ENCODE assay signal across 10 cellular contexts in the genomic region with DNA sequence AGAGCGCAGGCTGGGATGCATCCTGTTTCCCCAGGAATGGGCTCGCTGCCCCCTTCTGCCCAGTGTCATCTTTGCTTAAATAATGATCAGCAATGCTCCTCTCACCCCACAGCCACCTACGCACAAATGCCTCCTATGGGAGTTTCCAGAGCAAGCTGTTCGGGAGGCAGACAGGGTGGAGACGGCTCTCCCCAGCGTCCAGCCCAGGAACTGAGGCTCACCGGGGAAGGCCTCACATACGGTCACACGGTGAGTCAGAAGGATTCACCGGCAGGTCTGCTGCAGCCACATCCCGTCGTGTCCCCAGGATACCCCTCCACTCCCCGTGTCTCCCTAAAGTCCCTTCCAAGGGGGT. TPM values are rescaled to one million over a fixed set of nuclear protein-coding genes. Genes with fewer than 3 reads are reported as not detected.
DNase-seq lines count a peak whose midpoint lies in the region; ATAC-seq and TF ChIP-seq lines count a peak whose summit lies in the region.
"Had no signal": no experiment of that assay in that cellular context is flagged by ENCODE, and none has a peak within 500 bp of the region (broad histone marks: within the 10 kb centered on the region; RNA-seq: fewer than 3 reads in every experiment).

No MANE protein-coding gene starts in this region.

- H3K36me3 ChIP-seq in GM23248 (ENCODE audit: low read depth) (no peaks in the 10 kb centered on the region), MM.1S (replicated peaks; ENCODE audit: insufficient read depth, low read length) (no peaks in the 10 kb centered on the region)
- H3K36me3 ChIP-seq: lower lobe of right lung had no signal

- H3K9me3 Mint-ChIP-seq in WTC11 = peaks cover 15% of the 10 kb centered on the region

- H3K27ac ChIP-seq in GM23248 = no peak overlapping the region
- no peak overlapping the region for H3K27ac ChIP-seq in MM.1S (ENCODE audit: low read length)
- H3K27ac ChIP-seq: lower lobe of right lung had no signal

- H3F3A ChIP-seq in GM23248 (ENCODE audit: insufficient read depth) (no peaks in the 10 kb centered on the region), MM.1S (ENCODE audit: insufficient read depth, low read length) (peaks cover 4% of the 10 kb centered on the region; the same call in 1 of the 2 replicates)

- H3K4me2 ChIP-seq in GM23248 (ENCODE audit: unreplicated experiment) (no peak overlapping the region), MM.1S (ENCODE audit: low read depth, low read length) (no peak overlapping the region)

- no peak overlapping the region for H3K27ac Mint-ChIP-seq in WTC11

- peaks cover 33% of the 10 kb centered on the region for H3K4me1 Mint-ChIP-seq in WTC11

- peaks cover 3% of the 10 kb centered on the region for H3K27me3 Mint-ChIP-seq in WTC11 (ENCODE audit: low read depth)

- CTCF ChIA-PET in WTC11 (lab: Charles Lee) = interaction anchor here (0.6 to 4.4 kb wide), 11 partner anchors 8 to 282 kb away, joined by 3 to 23 read pairs (median 5); partner anchors contain the start of gene RUNX3

- H3K9me2 ChIP-seq in GM23248 (ENCODE audit: insufficient read depth) = no peaks in the 10 kb centered on the region
- H3K9me2 ChIP-seq in MM.1S (replicated peaks; ENCODE audit: insufficient read depth, low read length) = no peaks in the 10 kb centered on the region

- POLR2A ChIA-PET in WTC11 (lab: Charles Lee) = no interaction called here

- DNase-seq in A172 (ENCODE audit: low spot score) (peak; percentile 47), GM23248 (peak; percentile 74), WTC11 (ENCODE audit: low spot score) (peak; percentile 52), iPS-NIHi7 (ENCODE audit: extremely low spot score) (peak; percentile 71), MM.1S (no peak)
- DNase-seq in NK-92 treated with Interleukin-12 subunit alpha and Interleukin-12 subunit beta, amount 100 ng/mL, for 24 hours (lab: John Stamatoyannopoulos, UW) = no peak
- no peak for DNase-seq in activated CD4-positive, CD25-positive, alpha-beta regulatory T cell treated with anti-CD3 and anti-CD28 coated beads, Interleukin-2, amount 50 U/mL, for 72 hours
- DNase-seq: DMS53, lower lobe of right lung had no signal

- H3K4me3 Mint-ChIP-seq in WTC11 = no peak overlapping the region

- in situ Hi-C loops in GM23248 (cut with MboI) = no loop called here

- H3K36me3 Mint-ChIP-seq in WTC11 = peaks cover 12% of the 10 kb centered on the region

- no peak for TF ChIP-seq CTCF in WTC11 (IDR thresholded peaks at IDR 0.05)
- no peak for TF ChIP-seq CTCF in MM.1S (IDR thresholded peaks at IDR 0.05; ENCODE audit: low read length)

- 49 to 50% methylated on average over 13 of the region's 13 CpGs for WGBS in GM23248 (ENCODE audit: low coverage in 1 of 2, low lambda C conversion rate in 2 of 2, missing lambda C conversion rate in 2 of 2), 2 experiments

- no peaks in the 10 kb centered on the region for H3K27me3 ChIP-seq in GM23248 (replicated peaks; ENCODE audit: insufficient read depth)
- peaks cover 4% of the 10 kb centered on the region; the same call in 1 of the 2 replicates for H3K27me3 ChIP-seq in MM.1S (replicated peaks; ENCODE audit: insufficient read depth, low read length)

- H2AFZ ChIP-seq in GM23248 (0 out of 2 replicates have a peak overlapping the region, but pooled peaks have one; percentile 29), MM.1S (ENCODE audit: low read length) (no peak overlapping the region)

- no peak overlapping the region for H3K4me3 ChIP-seq in GM23248
- no peak overlapping the region for H3K4me3 ChIP-seq in MM.1S (ENCODE audit: low read length)
- H3K4me3 ChIP-seq: lower lobe of right lung had no signal

- H4K20me1 ChIP-seq in GM23248 (ENCODE audit: insufficient read depth) (no peaks in the 10 kb centered on the region), MM.1S (ENCODE audit: insufficient read depth, low read length) (no peaks in the 10 kb centered on the region)

- H3K79me2 ChIP-seq in GM23248 (ENCODE audit: insufficient read depth) (no peaks in the 10 kb centered on the region), MM.1S (ENCODE audit: low read length) (no peaks in the 10 kb centered on the region)

- H3K9me3 ChIP-seq in GM23248 (ENCODE audit: low read depth) (no peaks in the 10 kb centered on the region), MM.1S (replicated peaks; ENCODE audit: insufficient read depth, low read length) (no peaks in the 10 kb centered on the region; the same call in 1 of the 2 replicates)

- no peak overlapping the region for H3K9ac ChIP-seq in GM23248
- no peak overlapping the region for H3K9ac ChIP-seq in MM.1S (ENCODE audit: low read length)

- H3K4me1 ChIP-seq in GM23248 (ENCODE audit: insufficient read depth) = peaks cover 17% of the 10 kb centered on the region; the same call in 1 of the 2 replicates
- peaks cover 11% of the 10 kb centered on the region for H3K4me1 ChIP-seq in MM.1S (ENCODE audit: low read length)
- H3K4me1 ChIP-seq: lower lobe of right lung had no signal

- ATAC-seq in WTC11 (peak; percentile 72), GM21723 (IDR thresholded peaks at IDR 0.05; ENCODE audit: unreplicated experiment) (no peak)

TF ChIP-seq in WTC11, 78 proteins besides CTCF, POLR2A, EP300 and RAD21 (continues in another document):
- no peak for TF ChIP-seq NFE2L1 (CRISPR knock-in tag; IDR thresholded peaks at IDR 0.05)
- TF ChIP-seq, protein P1, sequence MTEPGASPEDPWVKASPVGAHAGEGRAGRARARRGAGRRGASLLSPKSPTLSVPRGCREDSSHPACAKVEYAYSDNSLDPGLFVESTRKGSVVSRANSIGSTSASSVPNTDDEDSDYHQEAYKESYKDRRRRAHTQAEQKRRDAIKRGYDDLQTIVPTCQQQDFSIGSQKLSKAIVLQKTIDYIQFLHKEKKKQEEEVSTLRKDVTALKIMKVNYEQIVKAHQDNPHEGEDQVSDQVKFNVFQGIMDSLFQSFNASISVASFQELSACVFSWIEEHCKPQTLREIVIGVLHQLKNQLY (CRISPR knock-in tag; IDR thresholded peaks at IDR 0.05) = no peak
- no peak for TF ChIP-seq OVOL2 (CRISPR knock-in tag; IDR thresholded peaks at IDR 0.05; ENCODE audit: borderline replicate concordance)
- TF ChIP-seq FOXK1 (CRISPR knock-in tag; IDR thresholded peaks at IDR 0.05) = no peak
- TF ChIP-seq AR (CRISPR knock-in tag; IDR thresholded peaks at IDR 0.05) = no peak
- TF ChIP-seq ZNF396 (CRISPR knock-in tag; IDR thresholded peaks at IDR 0.05; ENCODE audit: borderline replicate concordance) = no peak
- TF ChIP-seq CREM (CRISPR knock-in tag; IDR thresholded peaks at IDR 0.05) = no peak
- no peak for TF ChIP-seq ETV6 (CRISPR knock-in tag; IDR thresholded peaks at IDR 0.05)
- no peak for TF ChIP-seq ZNF232 (CRISPR knock-in tag; IDR thresholded peaks at IDR 0.05)
- no peak for TF ChIP-seq ZSCAN18 (CRISPR knock-in tag; IDR thresholded peaks at IDR 0.05)
- TF ChIP-seq MXD4 (CRISPR knock-in tag; IDR thresholded peaks at IDR 0.05; ENCODE audit: borderline replicate concordance) = no peak
- no peak for TF ChIP-seq ZNF423 (CRISPR knock-in tag; IDR thresholded peaks at IDR 0.05)
- no peak for TF ChIP-seq EMX1 (CRISPR knock-in tag; IDR thresholded peaks at IDR 0.05)
- TF ChIP-seq NR2C2 (CRISPR knock-in tag; IDR thresholded peaks at IDR 0.05) = no peak
- no peak for TF ChIP-seq ATF1 (CRISPR knock-in tag; IDR thresholded peaks at IDR 0.05)
- TF ChIP-seq, protein P2, sequence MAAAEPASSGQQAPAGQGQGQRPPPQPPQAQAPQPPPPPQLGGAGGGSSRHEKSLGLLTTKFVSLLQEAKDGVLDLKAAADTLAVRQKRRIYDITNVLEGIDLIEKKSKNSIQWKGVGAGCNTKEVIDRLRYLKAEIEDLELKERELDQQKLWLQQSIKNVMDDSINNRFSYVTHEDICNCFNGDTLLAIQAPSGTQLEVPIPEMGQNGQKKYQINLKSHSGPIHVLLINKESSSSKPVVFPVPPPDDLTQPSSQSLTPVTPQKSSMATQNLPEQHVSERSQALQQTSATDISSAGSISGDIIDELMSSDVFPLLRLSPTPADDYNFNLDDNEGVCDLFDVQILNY (CRISPR knock-in tag; IDR thresholded peaks at IDR 0.05) = no peak

RNA-seq across cellular contexts. Expression of gene RUNX3, which starts 40.3 kb away (rescaled TPM):
- not detected in 2 replicates for total RNA-seq in A172 (2014; rRNA removed; shearing (Covaris generic))
- total RNA-seq in GM23248 (2014; rRNA removed; shearing (Covaris generic)) = 0.43 and 2.7 TPM in 2 replicates
- 1.3 and 1.4 TPM in 2 replicates for polyA plus RNA-seq in GM23248 (2016; fragmentation: Nextera tagmentation; extraction: Ambion mirVana)
- total RNA-seq in WTC11 (2021) = 1.5 to 1.8 TPM (median 1.8 TPM) in 3 replicates

Comparison
In these comparisons a context has a peak if more than half of its experiments do, and no peak if none do; other contexts are left out.
1. DNase-seq: peak in A172 (single experiment), GM23248 (single experiment), WTC11 (single experiment) and iPS-NIHi7 (single experiment); none in NK-92 treated with Interleukin-12 subunit alpha and Interleukin-12 subunit beta, amount 100 ng/mL, for 24 hours (single experiment), MM.1S (single experiment) and activated CD4-positive, CD25-positive, alpha-beta regulatory T cell treated with anti-CD3 and anti-CD28 coated beads, Interleukin-2, amount 50 U/mL, for 72 hours (single experiment).